In genomic region chr1:186566140-186566850, GRCh38 we compare ENCODE assay signal across 18 cellular contexts.
DNase-seq lines count a peak whose midpoint lies in the region; ATAC-seq and TF ChIP-seq lines count a peak whose summit lies in the region.
"Had no signal": no experiment of that assay in that cellular context is flagged by ENCODE, and none has a peak within 500 bp of the region (broad histone marks: within the 10 kb centered on the region; RNA-seq: fewer than 3 reads in every experiment).

No MANE protein-coding gene starts in this region.

- H2BK20ac ChIP-seq in IMR-90 (ENCODE audit: low read depth, low read length) = no peak overlapping the region

- TF ChIP-seq EP300 in transverse colon (IDR thresholded peaks at IDR 0.05; ENCODE audit: low read depth) = no peak

- H3K4me2 ChIP-seq in IMR-90 (ENCODE audit: low read depth, low read length) = no peak overlapping the region; the same call in 1 of the 2 replicates
- no peak overlapping the region for H3K4me2 ChIP-seq in osteoblast (ENCODE audit: insufficient read depth, low read length)

- BruUV-seq in IMR-90 (replicated peaks; lab: Mats Ljungman, UMichigan) = no TSS peak

- CTCF ChIA-PET in IMR-90 (lab: Yijun Ruan, JAX) = no interaction called here

- no peak for TF ChIP-seq POLR2A in IMR-90 (IDR thresholded peaks at IDR 0.05; ENCODE audit: low read depth, low read length)
- TF ChIP-seq POLR2A in transverse colon (IDR thresholded peaks at IDR 0.05) = no peak

- dilution Hi-C loops in IMR-90 (cut with HindIII; ENCODE audit: low sequenced_read_pairs, unreplicated experiment) = no loop called here

- H3K9me3 ChIP-seq in IMR-90 (ENCODE audit: control insufficient read depth, insufficient read depth, low read length) (no peaks in the 10 kb centered on the region), osteoblast (ENCODE audit: low read depth, low read length) (no peaks in the 10 kb centered on the region), transverse colon (no peaks in the 10 kb centered on the region)
- H3K9me3 ChIP-seq: BE2C, vagina had no signal

- DNase-seq in ELR (ENCODE audit: low read depth) = peak; percentile 73
- DNase-seq in IMR-90 = peak; percentile 62
- peak; percentile 15 for DNase-seq in choroid plexus epithelial cell (ENCODE audit: low read depth)
- DNase-seq in osteoblast (ENCODE audit: insufficient read length, low spot score, missing footprints) = no peak
- DNase-seq in NCI-H2107 treated with DMSO at 0.1 percent for 48 hours (lab: John Stamatoyannopoulos, UW; ENCODE audit: unreplicated experiment) = no peak
- DNase-seq in transverse colon = no peak
- no peak for DNase-seq in activated CD4-positive, alpha-beta T cell treated with anti-CD3 and anti-CD28 coated beads, Interleukin-2, amount 50 U/mL, for 4 hours
- DNase-seq: activated CD8-positive, alpha-beta T cell treated with anti-CD3 and anti-CD28 coated beads for 36 hours; activated T-cell treated with anti-CD3 and anti-CD28 coated beads, Interleukin-2, amount 50 U/mL, for 72 hours; BE2C; GF-D8; NCI-H1930; NCI-H446; SIG-M5; stimulated activated CD4-positive, alpha-beta T cell treated with anti-CD3 and anti-CD28 coated beads, Interleukin-2, amount 100 ng/mL, for 48 hours; T-helper 17 cell had no signal

- no peak overlapping the region for H4K91ac ChIP-seq in IMR-90 (ENCODE audit: insufficient read depth, low read depth, low read length)

- WGBS in IMR-90 (ENCODE audit: extremely low coverage in 2 of 2, insufficient read length in 1 of 2), 2 experiments = no CpG with 5 or more reads among the region's 3 CpGs
- WGBS in transverse colon (ENCODE audit: low coverage in 1 of 2), 2 donors = 20 to 33% methylated on average over 3 of the region's 3 CpGs

- TF ChIP-seq RAD21 in IMR-90 (IDR thresholded peaks at IDR 0.05; ENCODE audit: low read length) = no peak

- H2AFZ ChIP-seq in IMR-90 (replicated peaks; ENCODE audit: low read length, poor library complexity) (no peak overlapping the region), osteoblast (ENCODE audit: low read length) (no peak overlapping the region)

- H3K79me2 ChIP-seq in osteoblast (ENCODE audit: insufficient read depth, low read length) = no peaks in the 10 kb centered on the region

- H2BK15ac ChIP-seq in IMR-90 (ENCODE audit: low read depth, low read length) = no peak overlapping the region

- no peak overlapping the region for H2AK5ac ChIP-seq in IMR-90 (ENCODE audit: low read depth, low read length)

- H2BK120ac ChIP-seq in IMR-90 (ENCODE audit: low read depth, low read length) = no peak overlapping the region

- H2BK5ac ChIP-seq in IMR-90 (ENCODE audit: low read depth, low read length, poor library complexity, severe bottlenecking) = peak overlapping the region; percentile 7

- H3K36me3 ChIP-seq in IMR-90 (ENCODE audit: control insufficient read depth, insufficient read depth, low read length) (no peaks in the 10 kb centered on the region), osteoblast (ENCODE audit: insufficient read depth, low read length) (no peaks in the 10 kb centered on the region), transverse colon (no peaks in the 10 kb centered on the region)
- H3K36me3 ChIP-seq: BE2C, vagina had no signal

- intact Hi-C loops in IMR-90 (cut with micrococcal nuclease) = no loop called here
- intact Hi-C loops in transverse colon (cut with DNase I; ENCODE audit: low total_unique reads) = no loop called here

- no peak overlapping the region for H3K27ac ChIP-seq in IMR-90 (ENCODE audit: insufficient read depth, low read length)
- peak overlapping the region; percentile 78 for H3K27ac ChIP-seq in osteoblast (ENCODE audit: low read depth, low read length)
- H3K27ac ChIP-seq in transverse colon = no peak overlapping the region
- H3K27ac ChIP-seq: vagina had no signal

- H3K18ac ChIP-seq in IMR-90 (ENCODE audit: low read depth, low read length) = no peak overlapping the region

- H4K20me1 ChIP-seq in IMR-90 (ENCODE audit: insufficient read depth, low read length) (no peaks in the 10 kb centered on the region), osteoblast (ENCODE audit: insufficient read depth, low read length) (no peaks in the 10 kb centered on the region)

- no peak overlapping the region for H3K9ac ChIP-seq in IMR-90 (ENCODE audit: low read depth, low read length)

- H3K79me1 ChIP-seq in IMR-90 (ENCODE audit: low read depth in 1 of 2, low read length in 2 of 2) = no peaks in the 10 kb centered on the region

- no peaks in the 10 kb centered on the region for H3K27me3 ChIP-seq in IMR-90 (ENCODE audit: control insufficient read depth, insufficient read depth, low read length)
- no peaks in the 10 kb centered on the region for H3K27me3 ChIP-seq in osteoblast (ENCODE audit: insufficient read depth, low read length)
- no peaks in the 10 kb centered on the region for H3K27me3 ChIP-seq in transverse colon
- H3K27me3 ChIP-seq: BE2C, vagina had no signal

- no peak overlapping the region for H3K23ac ChIP-seq in IMR-90 (ENCODE audit: low read depth, low read length)

- no peak overlapping the region for H4K8ac ChIP-seq in IMR-90 (ENCODE audit: low read depth in 2 of 2, low read length in 2 of 2)

- TF ChIP-seq CTCF in IMR-90 (conservative IDR thresholded peaks at IDR 0.05; ENCODE audit: low read depth, low read length) (no peak), choroid plexus epithelial cell (conservative IDR thresholded peaks at IDR 0.05; ENCODE audit: low read depth, low read length) (no peak), osteoblast (IDR thresholded peaks at IDR 0.05; ENCODE audit: extremely low read depth, low read depth, low read length) (no peak), transverse colon (IDR thresholded peaks at IDR 0.05) (no peak)

- POLR2A ChIA-PET in IMR-90 (lab: Charles Lee; ENCODE audit: unreplicated experiment) = no interaction called here

- no peak overlapping the region for H2AK9ac ChIP-seq in IMR-90 (replicated peaks; ENCODE audit: low read depth, low read length, poor library complexity)

- no peaks in the 10 kb centered on the region for H3K4me1 ChIP-seq in IMR-90 (ENCODE audit: control insufficient read depth, insufficient read depth, low read length)
- peaks cover 7% of the 10 kb centered on the region for H3K4me1 ChIP-seq in osteoblast (ENCODE audit: insufficient read depth, low read length)
- H3K4me1 ChIP-seq in transverse colon = peaks cover 0 to 3% (median 0%) of the 10 kb centered on the region in 4 donors
- H3K4me1 ChIP-seq: BE2C, vagina had no signal

- H3K9me1 ChIP-seq in IMR-90 (ENCODE audit: insufficient read depth, low read length) = no peaks in the 10 kb centered on the region; the same call in 1 of the 2 replicates

- no peak overlapping the region for H4K5ac ChIP-seq in IMR-90 (ENCODE audit: low read depth, low read length)

- H3K4ac ChIP-seq in IMR-90 (ENCODE audit: low read depth, low read length) = no peak overlapping the region

- ATAC-seq in IMR-90 (ENCODE audit: low read depth) = no peak
- ATAC-seq: activated CD8-positive, alpha-beta T cell treated with anti-CD3 and anti-CD28 coated beads for 36 hours; activated T-cell treated with anti-CD3 and anti-CD28 coated beads, Interleukin-2, amount 50 U/mL, for 72 hours; T-helper 17 cell had no signal

- H3K4me3 ChIP-seq in IMR-90 (ENCODE audit: insufficient read depth, low read depth, low read length) = no peak overlapping the region
- H3K4me3 ChIP-seq in choroid plexus epithelial cell (ENCODE audit: low read depth, low read length) = no peak overlapping the region
- H3K4me3 ChIP-seq in osteoblast (ENCODE audit: insufficient read depth, low read length) = no peak overlapping the region
- H3K4me3 ChIP-seq in transverse colon = no peak overlapping the region
- H3K4me3 ChIP-seq: lung, vagina had no signal

- no peak overlapping the region for H3K14ac ChIP-seq in IMR-90 (replicated peaks; ENCODE audit: low read depth, low read length)

- in situ Hi-C loops in IMR-90 (cut with MboI; ENCODE audit: low sequenced_read_pairs) (no loop called here), transverse colon (cut with MboI; ENCODE audit: low pct_ligation_motif_present in 1 of 4, low pct_unique_long_range_greater_than_20kb in 1 of 4, low sequenced_read_pairs in 3 of 4) (no loop called here)

- no peak overlapping the region for H3K56ac ChIP-seq in IMR-90 (ENCODE audit: extremely low read depth, insufficient read depth, low read length)

TF ChIP-seq in IMR-90, 13 proteins besides CTCF, POLR2A, EP300 and RAD21:
- TF ChIP-seq USF2 (IDR thresholded peaks at IDR 0.05; ENCODE audit: low read depth, low read length) (no peak), FOS (IDR thresholded peaks at IDR 0.05; ENCODE audit: low read depth, low read length) (0 out of 2 replicates have a peak, but pooled peaks have one; percentile 14)

Comparison
In these comparisons a context has a peak if more than half of its experiments do, and no peak if none do; other contexts are left out.
1. DNase-seq: peak in ELR (single experiment), IMR-90 (single experiment) and choroid plexus epithelial cell (single experiment); none in osteoblast (single experiment), NCI-H2107 treated with DMSO at 0.1 percent for 48 hours (single experiment), transverse colon (single experiment) and activated CD4-positive, alpha-beta T cell treated with anti-CD3 and anti-CD28 coated beads, Interleukin-2, amount 50 U/mL, for 4 hours (0 of 2).